ENCODE assay signal across 8 cellular contexts in genomic region chrX:103356897-103357296, GRCh38. TPM values are rescaled to one million over a fixed set of nuclear protein-coding genes. Genes with fewer than 3 reads are reported as not detected.
DNase-seq lines count a peak whose midpoint lies in the region; ATAC-seq and TF ChIP-seq lines count a peak whose summit lies in the region.

No MANE protein-coding gene starts in this region.

- ATAC-seq in Right ventricle myocardium superior (ENCODE audit: poor library complexity) = peak; percentile 88
- ATAC-seq in psoas muscle = peak in 3 of 4 donors; percentile 19 to 63 (median 26)
- no peak for ATAC-seq in GM19351 (IDR thresholded peaks at IDR 0.05; ENCODE audit: unreplicated experiment)
- no peak for ATAC-seq in HG03521 (IDR thresholded peaks at IDR 0.05; ENCODE audit: unreplicated experiment)

- H3K27me3 ChIP-seq in psoas muscle (ENCODE audit: insufficient read depth in 3 of 3, low read length in 2 of 3) = peaks cover 0 to 5% (median 0%) of the 10 kb centered on the region in 3 donors

- POLR2A ChIA-PET in activated CD4-positive, alpha-beta memory T cell treated with anti-CD3 and anti-CD28 coated beads for 36 hours (lab: Charles Lee) = no interaction called here

- no peaks in the 10 kb centered on the region for H3K9me3 Mint-ChIP-seq in T-helper 1 cell treated with Interleukin-12 subunit alpha and Interleukin-12 subunit beta and Interleukin-4 antibody, amounts not matched to agents 30 μg/mL and 1 μg/mL, for 36 hours
- no peaks in the 10 kb centered on the region for H3K9me3 Mint-ChIP-seq in activated CD4-positive, alpha-beta memory T cell treated with anti-CD3 and anti-CD28 coated beads for 36 hours

- no peaks in the 10 kb centered on the region for H3K4me1 ChIP-seq in psoas muscle

- no peaks in the 10 kb centered on the region for H3K36me3 ChIP-seq in psoas muscle (ENCODE audit: insufficient read depth in 1 of 2, low read depth in 1 of 2)

- WGBS in psoas muscle, 3 donors = 0 to 16% (median 0%) methylated on average over 9 to 13 of the region's 13 CpGs

- H3K4me3 ChIP-seq in psoas muscle = peak overlapping the region; percentile 70

- H3K4me1 Mint-ChIP-seq in T-helper 1 cell treated with Interleukin-12 subunit alpha and Interleukin-12 subunit beta and Interleukin-4 antibody, amounts not matched to agents 30 μg/mL and 1 μg/mL, for 36 hours (ENCODE audit: low read depth) = peaks cover 2% of the 10 kb centered on the region
- peaks cover 9% of the 10 kb centered on the region for H3K4me1 Mint-ChIP-seq in activated CD4-positive, alpha-beta memory T cell treated with anti-CD3 and anti-CD28 coated beads for 36 hours (ENCODE audit: low read depth)

- H3K27ac ChIP-seq in psoas muscle = peak overlapping the region; percentile 63

- no peak for TF ChIP-seq CTCF in psoas muscle (IDR thresholded peaks at IDR 0.05)

- H3K27ac Mint-ChIP-seq in T-helper 1 cell treated with Interleukin-12 subunit alpha and Interleukin-12 subunit beta and Interleukin-4 antibody, amounts not matched to agents 30 μg/mL and 1 μg/mL, for 36 hours = no peak overlapping the region
- H3K27ac Mint-ChIP-seq in activated CD4-positive, alpha-beta memory T cell treated with anti-CD3 and anti-CD28 coated beads for 36 hours = no peak overlapping the region

- H3K27me3 Mint-ChIP-seq in T-helper 1 cell treated with Interleukin-12 subunit alpha and Interleukin-12 subunit beta and Interleukin-4 antibody, amounts not matched to agents 30 μg/mL and 1 μg/mL, for 36 hours (ENCODE audit: low read depth) = peaks cover 13% of the 10 kb centered on the region
- peaks cover 3% of the 10 kb centered on the region for H3K27me3 Mint-ChIP-seq in activated CD4-positive, alpha-beta memory T cell treated with anti-CD3 and anti-CD28 coated beads for 36 hours

- peak overlapping the region; percentile 76 for H3K4me3 Mint-ChIP-seq in T-helper 1 cell treated with Interleukin-12 subunit alpha and Interleukin-12 subunit beta and Interleukin-4 antibody, amounts not matched to agents 30 μg/mL and 1 μg/mL, for 36 hours
- H3K4me3 Mint-ChIP-seq in activated CD4-positive, alpha-beta memory T cell treated with anti-CD3 and anti-CD28 coated beads for 36 hours = peak overlapping the region; percentile 78

- no peaks in the 10 kb centered on the region for H3K36me3 Mint-ChIP-seq in T-helper 1 cell treated with Interleukin-12 subunit alpha and Interleukin-12 subunit beta and Interleukin-4 antibody, amounts not matched to agents 30 μg/mL and 1 μg/mL, for 36 hours (ENCODE audit: low read depth)
- no peaks in the 10 kb centered on the region for H3K36me3 Mint-ChIP-seq in activated CD4-positive, alpha-beta memory T cell treated with anti-CD3 and anti-CD28 coated beads for 36 hours

- DNase-seq in T-helper 1 cell (no peak), Right ventricle myocardium superior (no peak), psoas muscle (no peak)
- no peak for DNase-seq in activated CD4-positive, alpha-beta memory T cell treated with anti-CD3 and anti-CD28 coated beads for 36 hours
- no peak for DNase-seq in activated effector memory CD4-positive, alpha-beta T cell treated with Interleukin-2 at 50 U/mL for 16 hours

- CTCF ChIA-PET in activated CD4-positive, alpha-beta memory T cell treated with anti-CD3 and anti-CD28 coated beads for 36 hours (lab: Charles Lee) = no interaction called here

- intact Hi-C loops in activated CD4-positive, alpha-beta memory T cell treated with anti-CD3 and anti-CD28 coated beads for 36 hours (cut with micrococcal nuclease) = no loop called here
- intact Hi-C loops in Right ventricle myocardium superior (cut with DNase I) (no loop called here), psoas muscle (cut with DNase I) (no loop called here)

- no peaks in the 10 kb centered on the region for H3K9me3 ChIP-seq in psoas muscle

RNA-seq across cellular contexts. Expression of gene TCEAL9, which starts 0.6 kb away (rescaled TPM):
- 1 to 10 TPM; 2.3 to 2.6 TPM for total RNA-seq in activated CD4-positive, alpha-beta memory T cell treated with anti-CD3 and anti-CD28 coated beads for 36 hours
- 16.2 TPM for total RNA-seq in Right ventricle myocardium superior
- total RNA-seq in psoas muscle = 1 to 10 TPM; 3.4 to 9.1 (median 5.0) TPM
- 10 to 100 TPM; 11.0 to 15.1 (median 13.3) TPM for polyA plus RNA-seq in psoas muscle

RNA-seq across cellular contexts. Expression of gene BEX3, which starts 19.4 kb away (rescaled TPM):
- 10 to 100 TPM; 24.5 to 26.6 TPM for total RNA-seq in activated CD4-positive, alpha-beta memory T cell treated with anti-CD3 and anti-CD28 coated beads for 36 hours
- total RNA-seq in Right ventricle myocardium superior (164 TPM), psoas muscle (10 to 100 TPM in 1 of 4 donors, 1 to 10 TPM in 3; 7.1 to 24.4 (median 8.8) TPM)
- 10 to 100 TPM in 2 of 3 donors, 1 to 10 TPM in 1; 6.2 to 12.7 (median 10.8) TPM for polyA plus RNA-seq in psoas muscle

RNA-seq across cellular contexts. Expression of gene TCEAL7, which starts 26.9 kb away (rescaled TPM):
- not detected for total RNA-seq in activated CD4-positive, alpha-beta memory T cell treated with anti-CD3 and anti-CD28 coated beads for 36 hours
- 1.7 TPM for total RNA-seq in Right ventricle myocardium superior
- total RNA-seq in psoas muscle = 10 to 100 TPM in 1 of 4 donors, 1 to 10 TPM in 2, under 1 TPM in 1; 0.78 to 11.8 (median 1.1) TPM
- polyA plus RNA-seq in psoas muscle = 1 to 10 TPM; 1.3 to 1.4 (median 1.4) TPM

RNA-seq across cellular contexts. Expression of gene BEX2, which starts 46.1 kb away (rescaled TPM):
- 10 to 100 TPM; 11.3 to 12.1 TPM for total RNA-seq in activated CD4-positive, alpha-beta memory T cell treated with anti-CD3 and anti-CD28 coated beads for 36 hours
- total RNA-seq in Right ventricle myocardium superior (0.75 TPM), psoas muscle (10 to 100 TPM in 1 of 4 donors, 1 to 10 TPM in 1, under 1 TPM in 2; 0.29 to 13.2 (median 1.4) TPM)
- 1 to 10 TPM in 1 of 3 donors, under 1 TPM in 2; 0.21 to 2.7 (median 0.87) TPM for polyA plus RNA-seq in psoas muscle

Comparison
In these comparisons a context has a peak if more than half of its experiments do, and no peak if none do; other contexts are left out.
1. ATAC-seq: peak in Right ventricle myocardium superior (single experiment) and psoas muscle (3 of 4); none in GM19351 (single experiment) and HG03521 (single experiment).